Comparison of ENCODE assay signal across 12 cellular contexts in genomic region chr3:48015451-48016182, GRCh38. TPM values are rescaled to one million over a fixed set of nuclear protein-coding genes. Genes with fewer than 3 reads are reported as not detected.
DNase-seq lines count a peak whose midpoint lies in the region; ATAC-seq and TF ChIP-seq lines count a peak whose summit lies in the region.
"Had no signal": no experiment of that assay in that cellular context is flagged by ENCODE, and none has a peak within 500 bp of the region (broad histone marks: within the 10 kb centered on the region; RNA-seq: fewer than 3 reads in every experiment).

No MANE protein-coding gene starts in this region.

- TF ChIP-seq CTCF in fibroblast of pulmonary artery (IDR thresholded peaks at IDR 0.05; ENCODE audit: low read length, missing control alignments) (no peak), osteoblast (IDR thresholded peaks at IDR 0.05; ENCODE audit: extremely low read depth, low read depth, low read length) (no peak), WERI-Rb-1 (IDR thresholded peaks at IDR 0.05; ENCODE audit: low read depth, low read length) (no peak)

- peak overlapping the region in 9 of 11 experiments; percentile 1 to 61 (median 47); a peak in 8 of 22 replicates for H3K27ac ChIP-seq in BLaER1 treated with 17β-estradiol and CSF1 and Interleukin-3, amounts not matched to agents 10 nM and 100 nM
- H3K27ac ChIP-seq in SJCRH30 (peak overlapping the region; percentile 67), osteoblast (ENCODE audit: low read depth, low read length) (peak overlapping the region; percentile 67), WERI-Rb-1 (no peak overlapping the region)
- no peak overlapping the region for H3K27ac ChIP-seq in effector memory CD4-positive, alpha-beta T cell (ENCODE audit: insufficient read depth, low read length, poor library complexity, severe bottlenecking)

- H3K4me1 ChIP-seq in BLaER1 treated with 17β-estradiol and CSF1 and Interleukin-3, amounts not matched to agents 10 nM and 100 nM, result peaks cover 34 to 54% (median 46%) of the 10 kb centered on the region in 10 experiments
- H3K4me1 ChIP-seq in SJCRH30 (peaks cover 45% of the 10 kb centered on the region), osteoblast (ENCODE audit: insufficient read depth, low read length) (peaks cover 64% of the 10 kb centered on the region)
- peaks cover 16% of the 10 kb centered on the region for H3K4me1 ChIP-seq in effector memory CD4-positive, alpha-beta T cell (ENCODE audit: control insufficient read depth, insufficient read depth, low read length, poor library complexity, severe bottlenecking)

- peaks cover 6 to 99% (median 43%) of the 10 kb centered on the region in 11 experiments; a peak in 15 of 22 replicates for H4K20me1 ChIP-seq in BLaER1 treated with 17β-estradiol and CSF1 and Interleukin-3, amounts not matched to agents 10 nM and 100 nM
- H4K20me1 ChIP-seq in osteoblast (ENCODE audit: insufficient read depth, low read length), result peaks cover 78% of the 10 kb centered on the region

- no peak overlapping the region for H2AFZ ChIP-seq in osteoblast (ENCODE audit: low read length)

- peaks cover 92% of the 10 kb centered on the region for H3K79me2 ChIP-seq in osteoblast (ENCODE audit: insufficient read depth, low read length)

- H3K36me3 ChIP-seq in BLaER1 treated with 17β-estradiol and CSF1 and Interleukin-3, amounts not matched to agents 10 nM and 100 nM, result peaks cover 7 to 46% (median 17%) of the 10 kb centered on the region in 11 experiments; a peak in 18 of 22 replicates
- H3K36me3 ChIP-seq in SJCRH30 (no peaks in the 10 kb centered on the region), osteoblast (ENCODE audit: insufficient read depth, low read length) (peaks cover 7% of the 10 kb centered on the region), WERI-Rb-1 (no peaks in the 10 kb centered on the region)
- no peaks in the 10 kb centered on the region for H3K36me3 ChIP-seq in effector memory CD4-positive, alpha-beta T cell (ENCODE audit: control insufficient read depth, insufficient read depth, low read length)

- H3K9ac ChIP-seq in BLaER1 treated with 17β-estradiol and CSF1 and Interleukin-3, amounts not matched to agents 10 nM and 100 nM, result peak overlapping the region in 1 of 11 experiments; percentile 11; a peak in 2 of 22 replicates

- no peak for ATAC-seq in HG03280 (IDR thresholded peaks at IDR 0.05; ENCODE audit: unreplicated experiment)

- H3K4me2 ChIP-seq in BLaER1 treated with 17β-estradiol and CSF1 and Interleukin-3, amounts not matched to agents 10 nM and 100 nM, result peak overlapping the region; percentile 45 to 80 (median 69); a peak in 16 of 22 replicates
- H3K4me2 ChIP-seq in osteoblast (ENCODE audit: insufficient read depth, low read length), result peak overlapping the region; percentile 1

- peaks cover 0 to 8% (median 4%) of the 10 kb centered on the region in 11 experiments; a peak in 8 of 22 replicates for H3K9me3 ChIP-seq in BLaER1 treated with 17β-estradiol and CSF1 and Interleukin-3, amounts not matched to agents 10 nM and 100 nM (replicated peaks in 1 of 11)
- H3K9me3 ChIP-seq in SJCRH30 (replicated peaks) (no peaks in the 10 kb centered on the region), osteoblast (ENCODE audit: low read depth, low read length) (no peaks in the 10 kb centered on the region), WERI-Rb-1 (ENCODE audit: severe bottlenecking) (no peaks in the 10 kb centered on the region)
- no peaks in the 10 kb centered on the region for H3K9me3 ChIP-seq in effector memory CD4-positive, alpha-beta T cell (ENCODE audit: control insufficient read depth, low read length)

- no peak overlapping the region for H3K4me3 ChIP-seq in BLaER1 treated with 17β-estradiol and CSF1 and Interleukin-3, amounts not matched to agents 10 nM and 100 nM
- no peak overlapping the region for H3K4me3 ChIP-seq in SJCRH30
- H3K4me3 ChIP-seq in fibroblast of pulmonary artery (replicated peaks; ENCODE audit: low read depth, low read length), result no peak overlapping the region
- no peak overlapping the region for H3K4me3 ChIP-seq in osteoblast (ENCODE audit: insufficient read depth, low read length)
- no peak overlapping the region for H3K4me3 ChIP-seq in effector memory CD4-positive, alpha-beta T cell (ENCODE audit: insufficient read depth, low read depth, low read length, poor library complexity, severe bottlenecking)
- H3K4me3 ChIP-seq in WERI-Rb-1 (ENCODE audit: low read depth, low read length), result no peak overlapping the region

- DNase-seq in SJCRH30 (peak; percentile 56 to 82), fibroblast of pulmonary artery (ENCODE audit: low read depth) (peak; percentile 49), osteoblast (ENCODE audit: insufficient read length, low spot score, missing footprints) (no peak), WERI-Rb-1 (no peak), T-helper 9 cell (no peak)
- no peak for DNase-seq in effector memory CD4-positive, alpha-beta T cell
- DNase-seq: activated naive CD4-positive, alpha-beta T cell treated with Interleukin-2 at 50 U/mL for 16 hours; CD4-positive, CD25-positive, alpha-beta regulatory T cell; NCI-H510A treated with DMSO at 0.1 percent for 48 hours; posterior cingulate gyrus had no signal

- H3K27me3 ChIP-seq in BLaER1 treated with 17β-estradiol and CSF1 and Interleukin-3, amounts not matched to agents 10 nM and 100 nM, result no peaks in the 10 kb centered on the region
- H3K27me3 ChIP-seq in SJCRH30 (no peaks in the 10 kb centered on the region), osteoblast (ENCODE audit: insufficient read depth, low read length) (no peaks in the 10 kb centered on the region), WERI-Rb-1 (ENCODE audit: insufficient read depth, low read depth, severe bottlenecking) (no peaks in the 10 kb centered on the region)
- H3K27me3 ChIP-seq in effector memory CD4-positive, alpha-beta T cell (replicated peaks; ENCODE audit: control insufficient read depth, insufficient read depth, low read length, poor library complexity, severe bottlenecking), result no peaks in the 10 kb centered on the region

RNA-seq across cellular contexts. Expression of gene MAP4, which starts 0.6 kb away (rescaled TPM):
- 62.5 and 65.4 TPM in 2 replicates for total RNA-seq in SJCRH30 (2014; rRNA removed; shearing (Covaris generic))
- total RNA-seq in osteoblast, result 158 TPM in 2 replicates

Comparison
In these comparisons a context has a peak if more than half of its experiments do, and no peak if none do; other contexts are left out.
1. H3K27ac ChIP-seq: peak in BLaER1 treated with 17β-estradiol and CSF1 and Interleukin-3, amounts not matched to agents 10 nM and 100 nM (9 of 11), SJCRH30 (single experiment) and osteoblast (single experiment); none in effector memory CD4-positive, alpha-beta T cell (single experiment) and WERI-Rb-1 (single experiment).
2. DNase-seq: peak in SJCRH30 (2 of 2) and fibroblast of pulmonary artery (single experiment); none in osteoblast (single experiment), effector memory CD4-positive, alpha-beta T cell (0 of 3), WERI-Rb-1 (single experiment) and T-helper 9 cell (single experiment).